Comparison of ENCODE assay signal across 9 cellular contexts in the genomic region with DNA sequence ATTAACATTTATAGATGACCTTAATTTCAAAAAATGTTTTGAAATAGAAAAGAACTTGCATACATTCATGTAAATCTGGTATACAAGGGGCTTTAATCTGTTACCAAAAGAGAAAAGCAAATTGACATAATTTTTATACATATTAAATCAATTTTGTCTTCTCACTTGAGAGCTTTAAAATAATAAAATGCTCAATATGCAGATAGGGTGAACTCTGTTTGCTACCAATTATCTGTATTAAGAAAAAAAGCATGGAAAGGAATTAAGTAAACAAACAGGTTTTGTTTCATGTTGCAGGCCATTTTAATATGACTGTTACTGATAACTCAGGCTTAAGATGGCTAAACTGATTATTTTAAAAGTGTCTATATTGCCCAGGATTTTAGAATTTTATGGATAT. TPM values are rescaled to one million over a fixed set of nuclear protein-coding genes. Genes with fewer than 3 reads are reported as not detected.
"Had no signal": no experiment of that assay in that cellular context is flagged by ENCODE, and none has a peak within 500 bp of the region (broad histone marks: within the 10 kb centered on the region; RNA-seq: fewer than 3 reads in every experiment).

No MANE protein-coding gene starts in this region.

- FAIRE-seq: G401.6, GM12878, GM12891, GM12892, GM18507, GM19239 had no signal

- ATAC-seq: GM12878 had no signal

- H3K4me3 ChIP-seq: GM12878 had no signal

- DNase-seq: GDM1, GF-D8 had no signal

RNA-seq across cellular contexts. Expression of a gene that starts 6.0 kb away (rescaled TPM):
- total RNA-seq: G401, GM12878 had no signal
- polyA plus RNA-seq: GM12878 had no signal
